32 cellular contexts compared by ENCODE assay signal in the genomic region with DNA sequence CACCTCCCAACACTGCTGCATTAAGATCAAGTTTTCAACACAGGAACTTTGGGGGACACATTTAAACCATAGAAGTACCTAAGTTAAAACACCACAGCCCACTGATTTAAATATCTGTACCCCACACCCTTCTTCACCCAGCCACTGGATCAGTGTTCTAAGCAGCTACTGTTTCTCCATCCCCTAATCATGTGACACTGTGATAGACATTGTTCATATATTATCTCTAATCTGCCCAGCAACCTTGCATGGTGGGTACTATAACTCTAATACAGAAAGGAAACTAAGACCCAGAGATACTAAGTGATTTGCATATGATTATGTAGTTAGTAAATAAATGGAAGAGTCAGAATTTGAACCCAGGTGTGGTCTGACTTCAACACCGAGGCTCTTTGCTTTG.
"Had no signal": no experiment of that assay in that cellular context is flagged by ENCODE, and none has a peak within 500 bp of the region (broad histone marks: within the 10 kb centered on the region; RNA-seq: fewer than 3 reads in every experiment).

No MANE protein-coding gene starts in this region.

- H3K4me1 ChIP-seq: body of pancreas, breast epithelium had no signal

- H2AFZ ChIP-seq: PC-9 had no signal

- H3K4me3 Mint-ChIP-seq: activated CD4-positive, alpha-beta memory T cell treated with anti-CD3 and anti-CD28 coated beads for 36 hours; activated T-cell treated with anti-CD3 and anti-CD28 coated beads, Interleukin-2, amount 50 U/mL, for 72 hours; activated T-helper 17 cell treated with anti-CD3 and anti-CD28 coated beads, Interleukin-2, amount 50 U/mL, for 72 hours; T-cell; WTC11 had no signal

- H3K4me2 ChIP-seq: PC-9 had no signal

- H3K27ac Mint-ChIP-seq: activated CD4-positive, alpha-beta memory T cell treated with anti-CD3 and anti-CD28 coated beads for 36 hours; activated T-cell treated with anti-CD3 and anti-CD28 coated beads, Interleukin-2, amount 50 U/mL, for 72 hours; activated T-helper 17 cell treated with anti-CD3 and anti-CD28 coated beads, Interleukin-2, amount 50 U/mL, for 72 hours; T-cell; WTC11 had no signal

- H3K27me3 Mint-ChIP-seq: activated CD4-positive, alpha-beta memory T cell treated with anti-CD3 and anti-CD28 coated beads for 36 hours; activated T-helper 17 cell treated with anti-CD3 and anti-CD28 coated beads, Interleukin-2, amount 50 U/mL, for 72 hours; T-cell had no signal

- H3K9me3 ChIP-seq: adrenal gland, body of pancreas, breast epithelium, MG63 had no signal

- ATAC-seq: activated CD4-positive, CD25-positive, alpha-beta regulatory T cell treated with anti-CD3 and anti-CD28 coated beads, Interleukin-2, amount 50 U/mL, for 24 hours; activated T-cell treated with anti-CD3 and anti-CD28 coated beads, Interleukin-2, amount 50 U/mL, for 72 hours; activated T-helper 17 cell treated with anti-CD3 and anti-CD28 coated beads, Interleukin-2, amount 50 U/mL, for 72 hours; Right ventricle myocardium inferior; SK-N-SH treated with all-trans-retinoic acid at 6 μM for 48 hours; T-cell; WTC11 had no signal

- H3K36me3 Mint-ChIP-seq: activated CD4-positive, alpha-beta memory T cell treated with anti-CD3 and anti-CD28 coated beads for 36 hours; T-cell; WTC11 had no signal

- DNase-seq: activated CD4-positive, alpha-beta memory T cell treated with anti-CD3 and anti-CD28 coated beads for 36 hours; activated CD4-positive, alpha-beta T cell treated with anti-CD3 and anti-CD28 coated beads for 4 hours; activated CD4-positive, alpha-beta T cell treated with anti-CD3 and anti-CD28 coated beads, Interleukin-2, amount 50 U/mL, for 1 hour; activated effector memory CD4-positive, alpha-beta T cell treated with anti-CD3 and anti-CD28 coated beads, Interleukin-2, amount 50 U/mL, for 16 hours; activated naive CD4-positive, alpha-beta T cell; activated naive CD4-positive, alpha-beta T cell treated with anti-CD3 and anti-CD28 coated beads, Interleukin-2, amount 50 U/mL, for 16 hours; activated T-cell treated with anti-CD3 and anti-CD28 coated beads, Interleukin-2, amount 50 U/mL, for 1 hour; activated T-cell treated with anti-CD3 and anti-CD28 coated beads, Interleukin-2, amount 50 U/mL, for 72 hours; adrenal gland; body of pancreas; IMR-90; Karpas-422; KBM-7; MG63; NCI-H1048; NCI-H1105 treated with DMSO at 0.1 percent for 48 hours; NCI-H1436; NCI-H1694 treated with DMSO at 0.1 percent for 48 hours; NCI-H2029; NCI-H345; NCI-H524 treated with DMSO at 0.1 percent for 48 hours; NK-92 treated with Interleukin-12 subunit alpha and Interleukin-12 subunit beta, amount 100 ng/mL, for 24 hours; PC-9; SIG-M5; T-cell; T-helper 9 cell had no signal

- H3K27me3 ChIP-seq: adrenal gland, body of pancreas, breast epithelium, MG63 had no signal

- H3K9me3 Mint-ChIP-seq: activated CD4-positive, alpha-beta memory T cell treated with anti-CD3 and anti-CD28 coated beads for 36 hours; activated T-cell treated with anti-CD3 and anti-CD28 coated beads, Interleukin-2, amount 50 U/mL, for 72 hours; activated T-helper 17 cell treated with anti-CD3 and anti-CD28 coated beads, Interleukin-2, amount 50 U/mL, for 72 hours; T-cell; WTC11 had no signal

- H3K27ac ChIP-seq: adrenal gland, body of pancreas, breast epithelium, PC-9 had no signal

- H3K36me3 ChIP-seq: breast epithelium, MG63 had no signal

- H3K4me3 ChIP-seq: adrenal gland, body of pancreas, breast epithelium, MG63, PC-9 had no signal
